ENCODE assay signal across 1 cellular context in the genomic region with DNA sequence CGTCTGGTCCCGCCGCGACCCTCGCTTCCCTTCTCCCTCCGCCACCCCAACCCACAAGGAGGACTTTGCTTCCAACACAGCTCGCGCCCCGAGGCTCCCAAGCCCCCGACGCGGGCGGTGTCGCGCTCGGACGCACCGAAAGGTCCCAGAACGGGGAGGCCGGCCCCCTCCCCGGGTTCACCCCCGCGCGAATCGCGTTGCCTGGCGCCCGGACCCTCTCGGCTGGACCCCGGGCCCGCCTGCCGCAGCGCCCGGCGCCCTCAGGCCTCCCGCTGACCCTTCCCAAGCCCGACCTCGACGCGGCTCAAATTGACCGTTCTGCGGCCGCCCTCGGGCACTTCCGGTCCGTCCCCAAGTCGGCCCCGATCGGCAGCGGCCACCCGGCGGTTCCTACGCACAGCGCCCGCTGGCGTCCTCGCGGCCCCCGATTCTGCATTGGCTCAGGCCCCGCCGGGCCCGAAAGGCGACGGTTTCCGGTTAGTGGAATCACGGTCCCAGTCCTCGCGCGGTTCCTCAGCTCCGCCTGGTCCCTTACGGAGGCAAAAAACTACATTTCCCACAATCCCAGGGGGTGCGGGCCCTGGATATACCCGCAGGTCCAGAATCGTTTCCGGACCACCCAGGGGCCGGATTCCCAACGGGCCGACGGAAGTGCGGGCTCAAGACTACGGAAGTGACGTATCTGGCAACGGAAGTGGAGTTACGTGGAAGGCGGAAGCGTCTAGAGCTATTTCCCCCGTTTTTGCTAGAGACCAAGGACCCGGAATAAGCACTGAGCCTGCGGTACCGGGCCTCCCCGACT.
TF ChIP-seq lines count a peak whose summit lies in the region.

AURKAIP1 (minus strand) TSS at position 347 of the 802 bp plus-strand sequence. CDS start 451 bp downstream, outside the sequence.

TF ChIP-seq in HepG2, 621 proteins besides CTCF, POLR2A, EP300 and RAD21 (continued from another document and continues in another):
- TF ChIP-seq SP2 (CRISPR knock-in tag; IDR thresholded peaks at IDR 0.05) (peak; percentile 73), NR3C1 (CRISPR knock-in tag; IDR thresholded peaks at IDR 0.05) (no peak), ARID5B (CRISPR knock-in tag; IDR thresholded peaks at IDR 0.05) (peak; percentile 81), RFX3 (CRISPR knock-in tag; IDR thresholded peaks at IDR 0.05) (0 out of 2 replicates have a peak, but pooled peaks have one; percentile 10), ZNF232 (CRISPR knock-in tag; IDR thresholded peaks at IDR 0.05; ENCODE audit: borderline replicate concordance) (peak; percentile 60; the same call in 1 of the 2 replicates), REL (CRISPR knock-in tag; conservative IDR thresholded peaks at IDR 0.05) (peak; percentile 82), FLYWCH1 (CRISPR knock-in tag; IDR thresholded peaks at IDR 0.05) (no peak), SIX1 (CRISPR knock-in tag; IDR thresholded peaks at IDR 0.05; ENCODE audit: borderline replicate concordance) (peak; percentile 38; the same call in 1 of the 2 replicates), ZNF672 (CRISPR knock-in tag; IDR thresholded peaks at IDR 0.05) (no peak), ZNF513 (CRISPR knock-in tag; conservative IDR thresholded peaks at IDR 0.05) (no peak), ZNF136 (CRISPR knock-in tag; IDR thresholded peaks at IDR 0.05; ENCODE audit: low read depth) (peak; percentile 75; the same call in 1 of the 2 replicates), SRF (IDR thresholded peaks at IDR 0.05; ENCODE audit: low read depth, low read length) (peak; percentile 22; the same call in 1 of the 2 replicates), STAG1 (CRISPR knock-in tag; IDR thresholded peaks at IDR 0.05) (peak; percentile 16; the same call in 1 of the 2 replicates), SNAI1 (CRISPR knock-in tag; IDR thresholded peaks at IDR 0.05; ENCODE audit: borderline replicate concordance) (no peak), ZNF430 (CRISPR knock-in tag; IDR thresholded peaks at IDR 0.05) (peak; percentile 88), U2AF2 (IDR thresholded peaks at IDR 0.05; ENCODE audit: low read depth, low read length) (no peak), ZC3H13 (CRISPR knock-in tag; IDR thresholded peaks at IDR 0.05) (peak; percentile 91; the same call in 1 of the 2 replicates), ZNF343 (CRISPR knock-in tag; IDR thresholded peaks at IDR 0.05) (no peak; the same call in none of the 2 replicates), HNRNPUL1 (IDR thresholded peaks at IDR 0.05; ENCODE audit: low read depth, low read length) (peak; percentile 73; the same call in 1 of the 2 replicates), ZNF776 (CRISPR knock-in tag; IDR thresholded peaks at IDR 0.05) (no peak; the same call in 1 of the 2 replicates), HOMEZ (CRISPR knock-in tag; IDR thresholded peaks at IDR 0.05; ENCODE audit: low read depth) (peak; percentile 40; the same call in 1 of the 2 replicates), TMF1 (CRISPR knock-in tag; IDR thresholded peaks at IDR 0.05; ENCODE audit: low read depth) (no peak; the same call in 1 of the 2 replicates), ZFP36L2 (CRISPR knock-in tag; IDR thresholded peaks at IDR 0.05) (0 out of 2 replicates have a peak, but pooled peaks have one; percentile 83), SMARCC2 (IDR thresholded peaks at IDR 0.05) (no peak), ZNF30 (CRISPR knock-in tag; IDR thresholded peaks at IDR 0.05) (0 out of 2 replicates have a peak, but pooled peaks have one; percentile 38), ZNF703 (CRISPR knock-in tag; IDR thresholded peaks at IDR 0.05; ENCODE audit: borderline replicate concordance) (peak; percentile 85; the same call in 1 of the 2 replicates), ZBTB1 (CRISPR knock-in tag; IDR thresholded peaks at IDR 0.05; ENCODE audit: borderline replicate concordance) (0 out of 2 replicates have a peak, but pooled peaks have one; percentile 81), KLF16 (CRISPR knock-in tag; IDR thresholded peaks at IDR 0.05) (peak in 1 of 2 experiments; percentile 98; a peak in 2 of 4 replicates), ZNF235 (CRISPR knock-in tag; IDR thresholded peaks at IDR 0.05; ENCODE audit: borderline replicate concordance) (peak; percentile 60; the same call in 1 of the 2 replicates), TBP (CRISPR knock-in tag; IDR thresholded peaks at IDR 0.05) (peak; percentile 72; the same call in 1 of the 2 replicates), ZFX (CRISPR knock-in tag; IDR thresholded peaks at IDR 0.05; ENCODE audit: low read depth) (peak; percentile 97), ZNF615 (CRISPR knock-in tag; IDR thresholded peaks at IDR 0.05; ENCODE audit: borderline replicate concordance) (no peak), AFF4 (CRISPR knock-in tag; IDR thresholded peaks at IDR 0.05) (no peak), RAD51 (IDR thresholded peaks at IDR 0.05; ENCODE audit: borderline replicate concordance) (no peak), ZNF441 (CRISPR knock-in tag; IDR thresholded peaks at IDR 0.05; ENCODE audit: borderline replicate concordance) (peak; percentile 94), KMT2B (CRISPR knock-in tag; IDR thresholded peaks at IDR 0.05) (peak; percentile 92)
- TF ChIP-seq, protein P1, sequence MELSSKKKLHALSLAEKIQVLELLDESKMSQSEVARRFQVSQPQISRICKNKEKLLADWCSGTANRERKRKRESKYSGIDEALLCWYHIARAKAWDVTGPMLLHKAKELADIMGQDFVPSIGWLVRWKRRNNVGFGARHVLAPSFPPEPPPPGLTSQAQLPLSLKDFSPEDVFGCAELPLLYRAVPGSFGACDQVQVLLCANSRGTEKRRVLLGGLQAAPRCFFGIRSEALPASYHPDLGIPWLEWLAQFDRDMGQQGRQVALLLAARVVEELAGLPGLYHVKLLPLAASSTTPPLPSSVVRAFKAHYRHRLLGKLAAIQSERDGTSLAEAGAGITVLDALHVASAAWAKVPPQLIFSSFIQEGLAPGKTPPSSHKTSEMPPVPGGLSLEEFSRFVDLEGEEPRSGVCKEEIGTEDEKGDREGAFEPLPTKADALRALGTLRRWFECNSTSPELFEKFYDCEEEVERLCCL (CRISPR knock-in tag; IDR thresholded peaks at IDR 0.05; ENCODE audit: borderline replicate concordance), result no peak
- TF ChIP-seq, protein P2, sequence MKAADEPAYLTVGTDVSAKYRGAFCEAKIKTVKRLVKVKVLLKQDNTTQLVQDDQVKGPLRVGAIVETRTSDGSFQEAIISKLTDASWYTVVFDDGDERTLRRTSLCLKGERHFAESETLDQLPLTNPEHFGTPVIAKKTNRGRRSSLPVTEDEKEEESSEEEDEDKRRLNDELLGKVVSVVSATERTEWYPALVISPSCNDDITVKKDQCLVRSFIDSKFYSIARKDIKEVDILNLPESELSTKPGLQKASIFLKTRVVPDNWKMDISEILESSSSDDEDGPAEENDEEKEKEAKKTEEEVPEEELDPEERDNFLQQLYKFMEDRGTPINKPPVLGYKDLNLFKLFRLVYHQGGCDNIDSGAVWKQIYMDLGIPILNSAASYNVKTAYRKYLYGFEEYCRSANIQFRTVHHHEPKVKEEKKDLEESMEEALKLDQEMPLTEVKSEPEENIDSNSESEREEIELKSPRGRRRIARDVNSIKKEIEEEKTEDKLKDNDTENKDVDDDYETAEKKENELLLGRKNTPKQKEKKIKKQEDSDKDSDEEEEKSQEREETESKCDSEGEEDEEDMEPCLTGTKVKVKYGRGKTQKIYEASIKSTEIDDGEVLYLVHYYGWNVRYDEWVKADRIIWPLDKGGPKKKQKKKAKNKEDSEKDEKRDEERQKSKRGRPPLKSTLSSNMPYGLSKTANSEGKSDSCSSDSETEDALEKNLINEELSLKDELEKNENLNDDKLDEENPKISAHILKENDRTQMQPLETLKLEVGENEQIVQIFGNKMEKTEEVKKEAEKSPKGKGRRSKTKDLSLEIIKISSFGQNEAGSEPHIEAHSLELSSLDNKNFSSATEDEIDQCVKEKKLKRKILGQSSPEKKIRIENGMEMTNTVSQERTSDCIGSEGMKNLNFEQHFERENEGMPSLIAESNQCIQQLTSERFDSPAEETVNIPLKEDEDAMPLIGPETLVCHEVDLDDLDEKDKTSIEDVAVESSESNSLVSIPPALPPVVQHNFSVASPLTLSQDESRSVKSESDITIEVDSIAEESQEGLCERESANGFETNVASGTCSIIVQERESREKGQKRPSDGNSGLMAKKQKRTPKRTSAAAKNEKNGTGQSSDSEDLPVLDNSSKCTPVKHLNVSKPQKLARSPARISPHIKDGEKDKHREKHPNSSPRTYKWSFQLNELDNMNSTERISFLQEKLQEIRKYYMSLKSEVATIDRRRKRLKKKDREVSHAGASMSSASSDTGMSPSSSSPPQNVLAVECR (CRISPR knock-in tag; IDR thresholded peaks at IDR 0.05; ENCODE audit: borderline replicate concordance), result peak; percentile 98
- TF ChIP-seq, protein P3, sequence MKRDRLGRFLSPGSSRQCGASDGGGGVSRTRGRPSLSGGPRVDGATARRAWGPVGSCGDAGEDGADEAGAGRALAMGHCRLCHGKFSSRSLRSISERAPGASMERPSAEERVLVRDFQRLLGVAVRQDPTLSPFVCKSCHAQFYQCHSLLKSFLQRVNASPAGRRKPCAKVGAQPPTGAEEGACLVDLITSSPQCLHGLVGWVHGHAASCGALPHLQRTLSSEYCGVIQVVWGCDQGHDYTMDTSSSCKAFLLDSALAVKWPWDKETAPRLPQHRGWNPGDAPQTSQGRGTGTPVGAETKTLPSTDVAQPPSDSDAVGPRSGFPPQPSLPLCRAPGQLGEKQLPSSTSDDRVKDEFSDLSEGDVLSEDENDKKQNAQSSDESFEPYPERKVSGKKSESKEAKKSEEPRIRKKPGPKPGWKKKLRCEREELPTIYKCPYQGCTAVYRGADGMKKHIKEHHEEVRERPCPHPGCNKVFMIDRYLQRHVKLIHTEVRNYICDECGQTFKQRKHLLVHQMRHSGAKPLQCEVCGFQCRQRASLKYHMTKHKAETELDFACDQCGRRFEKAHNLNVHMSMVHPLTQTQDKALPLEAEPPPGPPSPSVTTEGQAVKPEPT (CRISPR knock-in tag; IDR thresholded peaks at IDR 0.05; ENCODE audit: low read depth), result peak; percentile 79; the same call in 1 of the 2 replicates
